Comparison of ENCODE assay signal across 21 cellular contexts in the genomic region with DNA sequence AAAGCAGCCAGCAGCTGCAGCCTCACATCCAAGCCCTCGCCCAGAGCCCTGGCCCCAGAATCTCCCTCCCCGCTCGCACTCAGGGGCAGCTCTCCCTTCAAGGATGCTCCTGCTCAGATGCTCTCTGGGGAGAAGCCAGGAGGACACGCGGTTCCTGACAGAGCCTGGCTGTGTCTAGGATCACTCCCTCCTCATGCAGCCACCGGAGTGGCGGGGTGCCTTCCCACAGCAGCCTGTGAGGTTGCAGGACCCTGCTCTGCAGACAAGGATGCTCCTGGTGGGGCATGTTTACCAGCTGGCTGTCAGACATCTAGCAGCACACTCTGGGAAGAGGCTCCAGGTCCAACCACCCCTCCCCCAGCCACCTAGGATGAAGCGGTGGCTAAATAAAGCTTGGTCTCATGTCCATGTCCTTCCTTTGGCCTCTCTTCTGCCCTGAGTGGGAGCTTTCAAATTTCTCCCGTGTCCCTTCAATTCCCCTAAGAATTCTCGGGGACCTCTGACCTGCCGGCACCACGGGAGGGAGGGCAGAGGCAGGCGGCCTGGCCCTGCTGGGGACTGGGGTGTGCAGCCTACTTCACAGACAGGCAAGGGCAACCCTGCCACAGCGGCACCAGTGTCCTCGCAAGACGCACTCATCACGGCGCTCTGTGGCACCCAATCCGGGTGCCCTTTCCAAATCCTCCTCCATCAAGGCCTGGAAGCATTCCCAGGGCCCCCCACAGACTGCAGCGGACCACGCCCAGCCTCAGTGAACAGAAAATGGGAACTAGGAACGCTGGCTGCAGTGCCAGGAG.
DNase-seq lines count a peak whose midpoint lies in the region; ATAC-seq, FAIRE-seq and TF ChIP-seq lines count a peak whose summit lies in the region.
"Had no signal": no experiment of that assay in that cellular context is flagged by ENCODE, and none has a peak within 500 bp of the region (broad histone marks: within the 10 kb centered on the region; RNA-seq: fewer than 3 reads in every experiment).

No MANE protein-coding gene starts in this region.

- POLR2A ChIA-PET in activated B cell treated with CpG ODN at 0.5 μM for 24 hours (lab: Charles Lee), result interaction anchor here (0.6 to 1.2 kb wide), 2 partner anchors 44 to 234 kb away, joined by 3 to 4 read pairs; no protein-coding TSS in a partner anchor

- no peak for TF ChIP-seq POLR2A in upper lobe of left lung (IDR thresholded peaks at IDR 0.05)

- peaks cover 22% of the 10 kb centered on the region for H3K36me3 Mint-ChIP-seq in activated B cell treated with CpG ODN at 0.5 μM for 24 hours (ENCODE audit: low read depth)
- no peaks in the 10 kb centered on the region for H3K36me3 Mint-ChIP-seq in T-helper 17 cell (ENCODE audit: low read depth)
- H3K36me3 Mint-ChIP-seq: naive thymus-derived CD8-positive, alpha-beta T cell had no signal

- peaks cover 76% of the 10 kb centered on the region for H3K4me1 Mint-ChIP-seq in activated B cell treated with CpG ODN at 0.5 μM for 24 hours
- H3K4me1 Mint-ChIP-seq in T-helper 17 cell, result peaks cover 5% of the 10 kb centered on the region

- 85 to 97% methylated on average over 4 to 22 of the region's 22 CpGs for WGBS in upper lobe of left lung, 2 donors

- no peak overlapping the region for H3K4me3 ChIP-seq in kidney (ENCODE audit: low read length in 2 of 2)
- no peak overlapping the region for H3K4me3 ChIP-seq in upper lobe of left lung
- H3K4me3 ChIP-seq: esophagus muscularis mucosa, skin epidermis, thyroid gland had no signal

- no peaks in the 10 kb centered on the region for H3K36me3 ChIP-seq in kidney (ENCODE audit: control insufficient read depth in 1 of 2, insufficient read depth in 2 of 2, low read length in 2 of 2)
- no peaks in the 10 kb centered on the region for H3K36me3 ChIP-seq in upper lobe of left lung
- H3K36me3 ChIP-seq: thyroid gland had no signal

- CTCF ChIA-PET in activated B cell treated with CpG ODN at 0.5 μM for 24 hours (lab: Charles Lee), result interaction anchor here (1.0 kb wide), 1 partner anchor 45 kb away, joined by 3 read pairs; no protein-coding TSS in a partner anchor

- H3K27ac Mint-ChIP-seq in activated B cell treated with CpG ODN at 0.5 μM for 24 hours (peak overlapping the region; percentile 47), T-helper 17 cell (no peak overlapping the region)
- H3K27ac Mint-ChIP-seq: activated T-helper 1 cell treated with anti-CD3 and anti-CD28 coated beads, Interleukin-12 subunit alpha, Interleukin-12 subunit beta, Interleukin-2, Interleukin-4 antibody, amounts not matched to agents 30 ng/mL and 10 ng/mL and 1 ng/mL, durations not matched to agents 14 hours and 24 hours and 36 hours had no signal

- no peaks in the 10 kb centered on the region for H3K27me3 ChIP-seq in upper lobe of left lung
- H3K27me3 ChIP-seq: esophagus muscularis mucosa, thyroid gland had no signal

- H3K27me3 Mint-ChIP-seq in activated B cell treated with CpG ODN at 0.5 μM for 24 hours (no peaks in the 10 kb centered on the region), T-helper 17 cell (no peaks in the 10 kb centered on the region)
- H3K27me3 Mint-ChIP-seq: naive thymus-derived CD8-positive, alpha-beta T cell had no signal

- intact Hi-C loops in Right ventricle myocardium inferior (cut with DNase I) (no loop called here), cardiac septum (cut with DNase I) (no loop called here), activated B cell treated with CpG ODN at 0.5 μM for 24 hours (cut with micrococcal nuclease) (loop anchor here (5.0 kb wide), 1 partner anchor 41 kb away; no protein-coding TSS in a partner anchor), kidney (cut with DNase I) (no loop called here)

- no peak for FAIRE-seq in kidney (lab: Jason Lieb, UNC)
- FAIRE-seq: A204.1, bronchial epithelial cell had no signal

- H3K9me3 ChIP-seq in kidney (ENCODE audit: control insufficient read depth in 1 of 2, low read length in 2 of 2), result no peaks in the 10 kb centered on the region
- H3K9me3 ChIP-seq in upper lobe of left lung, result no peaks in the 10 kb centered on the region
- no peaks in the 10 kb centered on the region for H3K9me3 ChIP-seq in T-helper 17 cell (ENCODE audit: control insufficient read depth, low read length, poor library complexity, severe bottlenecking)
- H3K9me3 ChIP-seq: esophagus muscularis mucosa, thyroid gland had no signal

- ATAC-seq in Right ventricle myocardium inferior (no peak), activated B cell treated with CpG ODN at 0.5 μM for 24 hours (ENCODE audit: low read depth) (no peak), upper lobe of left lung (ENCODE audit: low FRiP score in 2 of 2) (peak; percentile 3 to 22), T-helper 17 cell (no peak)
- ATAC-seq: naive thymus-derived CD8-positive, alpha-beta T cell had no signal

- H3K4me1 ChIP-seq in kidney (ENCODE audit: control insufficient read depth in 1 of 2, insufficient read depth in 1 of 2, low read depth in 1 of 2, low read length in 2 of 2), result no peaks in the 10 kb centered on the region
- H3K4me1 ChIP-seq in upper lobe of left lung, result no peaks in the 10 kb centered on the region
- H3K4me1 ChIP-seq: thyroid gland had no signal

- DNase-seq in Right ventricle myocardium inferior (ENCODE audit: missing footprints) (peak; percentile 44), cardiac septum (ENCODE audit: low spot score) (no peak), activated B cell treated with CpG ODN at 0.5 μM for 24 hours (no peak), kidney (peak; percentile 77), upper lobe of left lung (no peak), T-helper 17 cell (no peak), HuH-7.5 (ENCODE audit: low spot score) (no peak), HK-2 (ENCODE audit: unreplicated experiment) (no peak)
- DNase-seq: activated CD4-positive, CD25-positive, alpha-beta regulatory T cell; MM.1S; naive thymus-derived CD8-positive, alpha-beta T cell; NCI-H146; SHP77; stimulated activated CD8-positive, alpha-beta memory T cell treated with anti-CD3 and anti-CD28 coated beads, Interleukin-4, amount 100 ng/mL, for 48 hours; T-helper 2 cell; thyroid gland had no signal

- H3K9ac ChIP-seq in kidney (ENCODE audit: low read length in 2 of 2), result no peak overlapping the region

- no peaks in the 10 kb centered on the region for H3K9me3 Mint-ChIP-seq in activated B cell treated with CpG ODN at 0.5 μM for 24 hours
- H3K9me3 Mint-ChIP-seq: activated T-helper 1 cell treated with anti-CD3 and anti-CD28 coated beads, Interleukin-12 subunit alpha, Interleukin-12 subunit beta, Interleukin-2, Interleukin-4 antibody, amounts not matched to agents 30 ng/mL and 10 ng/mL and 1 ng/mL, durations not matched to agents 14 hours and 24 hours and 36 hours; naive thymus-derived CD8-positive, alpha-beta T cell had no signal

- no peak for TF ChIP-seq CTCF in activated B cell treated with CpG ODN at 0.5 μM for 24 hours (IDR thresholded peaks at IDR 0.05)
- no peak for TF ChIP-seq CTCF in kidney (IDR thresholded peaks at IDR 0.05; ENCODE audit: borderline replicate concordance, extremely low read depth, insufficient read depth)
- no peak for TF ChIP-seq CTCF in upper lobe of left lung (IDR thresholded peaks at IDR 0.05)

- TF ChIP-seq EP300 in upper lobe of left lung (IDR thresholded peaks at IDR 0.05), result no peak

- no peak overlapping the region for H3K27ac ChIP-seq in kidney (ENCODE audit: low read depth in 2 of 2, low read length in 2 of 2)
- H3K27ac ChIP-seq in upper lobe of left lung, result peak overlapping the region in 1 of 4 donors; percentile 43
- H3K27ac ChIP-seq: esophagus muscularis mucosa, skin epidermis, thyroid gland had no signal

- H3K4me3 Mint-ChIP-seq in activated B cell treated with CpG ODN at 0.5 μM for 24 hours (no peak overlapping the region), T-helper 17 cell (no peak overlapping the region)
- H3K4me3 Mint-ChIP-seq: activated T-helper 1 cell treated with anti-CD3 and anti-CD28 coated beads, Interleukin-12 subunit alpha, Interleukin-12 subunit beta, Interleukin-2, Interleukin-4 antibody, amounts not matched to agents 30 ng/mL and 10 ng/mL and 1 ng/mL, durations not matched to agents 14 hours and 24 hours and 36 hours; naive thymus-derived CD8-positive, alpha-beta T cell had no signal

Comparison
In these comparisons a context has a peak if more than half of its experiments do, and no peak if none do; other contexts are left out.
1. DNase-seq: peak in Right ventricle myocardium inferior (single experiment) and kidney (single experiment); none in cardiac septum (single experiment), activated B cell treated with CpG ODN at 0.5 μM for 24 hours (single experiment), upper lobe of left lung (0 of 2), T-helper 17 cell (0 of 3), HuH-7.5 (single experiment) and HK-2 (single experiment).
2. ATAC-seq: peak in upper lobe of left lung (2 of 2); none in Right ventricle myocardium inferior (single experiment), activated B cell treated with CpG ODN at 0.5 μM for 24 hours (single experiment) and T-helper 17 cell (single experiment).